8 cellular contexts compared by ENCODE assay signal in the genomic region with DNA sequence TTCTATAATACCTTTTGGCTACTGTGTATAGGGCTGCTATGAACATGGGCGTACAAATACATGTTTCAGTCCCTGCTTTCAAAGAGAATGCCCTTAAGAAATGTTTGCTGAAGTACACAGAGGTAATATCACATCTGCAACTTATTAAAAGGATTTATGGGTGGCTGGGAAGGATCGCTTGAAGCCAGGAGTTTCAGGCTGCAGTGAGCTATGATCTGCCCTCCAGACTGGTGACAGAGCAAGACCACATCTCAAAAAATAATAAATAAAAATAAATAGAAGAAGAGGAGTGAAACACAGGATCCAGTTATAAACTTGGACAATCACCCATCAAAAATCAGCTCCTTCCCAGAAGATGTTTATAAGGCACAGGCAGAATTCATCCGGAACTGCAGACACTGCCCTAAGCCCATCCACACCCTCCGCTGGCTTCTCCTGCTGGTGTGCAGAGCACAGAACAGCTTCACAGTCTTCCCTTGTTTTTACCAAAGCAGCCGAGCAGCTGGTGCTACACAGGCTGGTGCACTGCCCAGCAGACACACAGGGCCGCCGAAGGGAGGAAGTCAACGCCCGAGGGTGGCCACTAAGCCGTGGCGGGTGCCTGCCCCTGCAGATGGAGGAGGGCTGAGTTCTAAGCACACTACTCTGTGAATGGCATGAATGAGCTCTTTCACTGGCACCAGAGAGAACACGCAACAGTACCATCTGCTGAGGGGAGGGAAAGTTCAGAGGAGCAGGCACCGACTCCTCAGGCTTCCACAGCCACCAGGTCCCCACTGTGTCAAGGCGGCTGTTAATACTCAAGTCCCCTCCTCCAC. TPM values are rescaled to one million over a fixed set of nuclear protein-coding genes. Genes with fewer than 3 reads are reported as not detected.
DNase-seq lines count a peak whose midpoint lies in the region; ATAC-seq, FAIRE-seq and TF ChIP-seq lines count a peak whose summit lies in the region.

No MANE protein-coding gene starts in this region.

- no peak overlapping the region for H3K4ac ChIP-seq in mesendoderm (ENCODE audit: low read depth, low read length)

- H2AK5ac ChIP-seq in mesendoderm (ENCODE audit: low read length) = no peak overlapping the region

- ATAC-seq in GM21528 (IDR thresholded peaks at IDR 0.05; ENCODE audit: low FRiP score, unreplicated experiment) = no peak
- ATAC-seq in HG03025 (IDR thresholded peaks at IDR 0.05; ENCODE audit: low FRiP score, unreplicated experiment) = no peak
- ATAC-seq in GM18867 (IDR thresholded peaks at IDR 0.05; ENCODE audit: unreplicated experiment) = no peak

- peak overlapping the region; percentile 20 for H3K56ac ChIP-seq in mesendoderm (ENCODE audit: low read length)

- no peak overlapping the region for H3K27ac ChIP-seq in brain microvascular endothelial cell
- H3K27ac ChIP-seq in mesendoderm (ENCODE audit: low read depth, low read length) = no peak overlapping the region

- H3K18ac ChIP-seq in mesendoderm (ENCODE audit: low read length) = no peak overlapping the region

- no peak overlapping the region for H2BK15ac ChIP-seq in mesendoderm (replicated peaks; ENCODE audit: low read depth)

- no peak overlapping the region for H3K4me2 ChIP-seq in mesendoderm (ENCODE audit: low read length)

- peak; percentile 11 for TF ChIP-seq CTCF in brain microvascular endothelial cell (IDR thresholded peaks at IDR 0.05; ENCODE audit: low read depth, low read length, missing control alignments)
- no peak for TF ChIP-seq CTCF in GM13977 (IDR thresholded peaks at IDR 0.05; ENCODE audit: extremely low read depth, insufficient read depth, missing control alignments)

- H4K8ac ChIP-seq in mesendoderm (ENCODE audit: low read depth, low read length) = no peak overlapping the region

- H4K5ac ChIP-seq in mesendoderm (ENCODE audit: low read length) = no peak overlapping the region

- no peak for TF ChIP-seq POLR2A in GM12892 (IDR thresholded peaks at IDR 0.05; ENCODE audit: low read depth, low read length)

- in situ Hi-C loops in brain microvascular endothelial cell (cut with HindIII; ENCODE audit: low pct_ligation_motif_present, low sequenced_read_pairs) (no loop called here), GM13977 (cut with MboI; ENCODE audit: low pct_unique_long_range_greater_than_20kb, low sequenced_read_pairs, unreplicated experiment) (no loop called here)

- H2BK120ac ChIP-seq in mesendoderm (ENCODE audit: low read depth, low read length) = no peak overlapping the region

- H3K27me3 ChIP-seq in brain microvascular endothelial cell (replicated peaks) = no peaks in the 10 kb centered on the region
- no peaks in the 10 kb centered on the region for H3K27me3 ChIP-seq in mesendoderm (ENCODE audit: insufficient read depth, low read length, poor library complexity)

- H2BK5ac ChIP-seq in mesendoderm (ENCODE audit: low read length) = no peak overlapping the region

- no peak overlapping the region for H3K23ac ChIP-seq in mesendoderm (ENCODE audit: low read length)

- peaks cover 16% of the 10 kb centered on the region for H3K4me1 ChIP-seq in mesendoderm (ENCODE audit: control insufficient read depth, low read depth, low read length)

- DNase-seq in GM12892 (ENCODE audit: insufficient read length) = no peak
- peak; percentile 95 to 98 for DNase-seq in NCI-H524 (lab: John Stamatoyannopoulos, UW)
- no peak for DNase-seq in brain microvascular endothelial cell
- DNase-seq in mesendoderm = no peak
- DNase-seq in GM13977 (ENCODE audit: low spot score) = no peak

- H3K79me2 ChIP-seq in mesendoderm (ENCODE audit: control insufficient read depth, insufficient read depth, low read length) = peaks cover 96% of the 10 kb centered on the region

- peaks cover 16% of the 10 kb centered on the region for H3K79me1 ChIP-seq in mesendoderm (ENCODE audit: low read length)

- FAIRE-seq in GM12892 (lab: Jason Lieb, UNC) = peak; percentile 17

- H3K9ac ChIP-seq in mesendoderm (ENCODE audit: low read length) = no peak overlapping the region

- WGBS in mesendoderm (ENCODE audit: extremely low coverage, insufficient coverage, low lambda C conversion rate) = no CpG with 5 or more reads among the region's 14 CpGs

- no peaks in the 10 kb centered on the region for H3K36me3 ChIP-seq in brain microvascular endothelial cell (replicated peaks)
- H3K36me3 ChIP-seq in mesendoderm (ENCODE audit: control insufficient read depth, insufficient read depth, low read length) = no peaks in the 10 kb centered on the region

- no peak overlapping the region for H3K4me3 ChIP-seq in brain microvascular endothelial cell (ENCODE audit: low read depth, low read length)
- H3K4me3 ChIP-seq in mesendoderm (ENCODE audit: low read length) = no peak overlapping the region

RNA-seq across cellular contexts. Expression of a gene that starts 44.0 kb away (rescaled TPM):
- polyA plus RNA-seq in GM12892 (2012; ENCODE audit: missing spikeins) = 20.4 TPM
- 94.5 TPM for polyA plus RNA-seq in mesendoderm (2013, experiment 1 of 2)
- 93.4 TPM for polyA plus RNA-seq in mesendoderm (2013, experiment 2 of 2)

RNA-seq across cellular contexts. Expression of a gene that starts 56.1 kb away (rescaled TPM):
- not detected for polyA plus RNA-seq in GM12892 (2012; ENCODE audit: missing spikeins)
- polyA plus RNA-seq in mesendoderm (2013, experiment 1 of 2) = 20.0 TPM
- polyA plus RNA-seq in mesendoderm (2013, experiment 2 of 2) = 20.1 TPM

Comparison
In these comparisons a context has a peak if more than half of its experiments do, and no peak if none do; other contexts are left out.
1. DNase-seq: peak in NCI-H524 (2 of 2); none in GM12892 (single experiment), brain microvascular endothelial cell (single experiment), mesendoderm (single experiment) and GM13977 (single experiment).